ENCODE assay signal across 30 cellular contexts in genomic region chr9:134834957-134835419, GRCh38. TPM values are rescaled to one million over a fixed set of nuclear protein-coding genes. Genes with fewer than 3 reads are reported as not detected.
"Had no signal": no experiment of that assay in that cellular context is flagged by ENCODE, and none has a peak within 500 bp of the region (broad histone marks: within the 10 kb centered on the region; RNA-seq: fewer than 3 reads in every experiment).

No MANE protein-coding gene starts in this region.

- H3K27me3 ChIP-seq: breast epithelium, SJSA1 had no signal

- H3K27ac ChIP-seq: breast epithelium, KMS-11, SJSA1 had no signal

- H3K36me3 ChIP-seq: breast epithelium had no signal

- H3K4me3 ChIP-seq: breast epithelium, SJSA1 had no signal

- ATAC-seq: activated T-helper 17 cell treated with anti-CD3 and anti-CD28 coated beads, Interleukin-2, amount 50 U/mL, for 72 hours; SK-N-SH treated with all-trans-retinoic acid at 6 μM for 48 hours; WTC11 had no signal

- H3K4me2 ChIP-seq: KMS-11 had no signal

- H3K9ac ChIP-seq: KMS-11 had no signal

- H3K9me3 ChIP-seq: breast epithelium, SJSA1 had no signal

- DNase-seq: activated CD4-positive, alpha-beta memory T cell treated with anti-CD3 and anti-CD28 coated beads for 36 hours; activated CD4-positive, alpha-beta T cell treated with anti-CD3 and anti-CD28 coated beads, Interleukin-2, amount 10 ng/mL, durations not matched to agents 24 days and 14 days; activated CD4-positive, CD25-positive, alpha-beta regulatory T cell treated with anti-CD3 and anti-CD28 coated beads, Interleukin-2, amount 50 U/mL, for 72 hours; activated CD8-positive, alpha-beta memory T cell treated with anti-CD3 and anti-CD28 coated beads for 24 hours; activated gamma-delta T cell; activated naive CD4-positive, alpha-beta T cell treated with anti-CD3 and anti-CD28 coated beads, Interleukin-2, amount 10 ng/mL, durations not matched to agents 7 days and 5 days; activated naive CD8-positive, alpha-beta T cell treated with anti-CD3 and anti-CD28 coated beads for 36 hours; activated T-cell treated with anti-CD3 and anti-CD28 coated beads, Interleukin-2, amount 50 U/mL, for 48 hours; central memory CD4-positive, alpha-beta T cell; MV-4-11; NCI-H1092 treated with DMSO at 0.1 percent for 48 hours; NCI-H1417 treated with DMSO at 0.1 percent for 48 hours; NCI-H2029; NCI-H2107; NCI-H226; NCI-H526 treated with DMSO at 0.1 percent for 48 hours; NCI-H82; SHP77; SW 1271 had no signal

- H3K4me1 ChIP-seq: breast epithelium, SJSA1 had no signal

RNA-seq across cellular contexts. Expression of gene FCN2, which starts 45.6 kb away (rescaled TPM):
- total RNA-seq: activated CD4-positive, alpha-beta memory T cell treated with anti-CD3 and anti-CD28 coated beads for 36 hours; activated CD4-positive, alpha-beta T cell treated with anti-CD3 and anti-CD28 coated beads, Interleukin-2, amount 10 ng/mL, durations not matched to agents 24 days and 14 days; activated naive CD8-positive, alpha-beta T cell treated with anti-CD3 and anti-CD28 coated beads for 36 hours; activated T-helper 17 cell treated with anti-CD3 and anti-CD28 coated beads, Interleukin-2, amount 50 U/mL, for 72 hours; MCF 10A; NCI-H460; OCI-LY7; RPMI7951; SJSA1; T-helper 1 cell treated with Interleukin-12 subunit alpha and Interleukin-12 subunit beta and Interleukin-4 antibody, amounts not matched to agents 30 ng/mL and 1 ng/mL, for 36 hours; WTC11 had no signal
